In the genomic region with DNA sequence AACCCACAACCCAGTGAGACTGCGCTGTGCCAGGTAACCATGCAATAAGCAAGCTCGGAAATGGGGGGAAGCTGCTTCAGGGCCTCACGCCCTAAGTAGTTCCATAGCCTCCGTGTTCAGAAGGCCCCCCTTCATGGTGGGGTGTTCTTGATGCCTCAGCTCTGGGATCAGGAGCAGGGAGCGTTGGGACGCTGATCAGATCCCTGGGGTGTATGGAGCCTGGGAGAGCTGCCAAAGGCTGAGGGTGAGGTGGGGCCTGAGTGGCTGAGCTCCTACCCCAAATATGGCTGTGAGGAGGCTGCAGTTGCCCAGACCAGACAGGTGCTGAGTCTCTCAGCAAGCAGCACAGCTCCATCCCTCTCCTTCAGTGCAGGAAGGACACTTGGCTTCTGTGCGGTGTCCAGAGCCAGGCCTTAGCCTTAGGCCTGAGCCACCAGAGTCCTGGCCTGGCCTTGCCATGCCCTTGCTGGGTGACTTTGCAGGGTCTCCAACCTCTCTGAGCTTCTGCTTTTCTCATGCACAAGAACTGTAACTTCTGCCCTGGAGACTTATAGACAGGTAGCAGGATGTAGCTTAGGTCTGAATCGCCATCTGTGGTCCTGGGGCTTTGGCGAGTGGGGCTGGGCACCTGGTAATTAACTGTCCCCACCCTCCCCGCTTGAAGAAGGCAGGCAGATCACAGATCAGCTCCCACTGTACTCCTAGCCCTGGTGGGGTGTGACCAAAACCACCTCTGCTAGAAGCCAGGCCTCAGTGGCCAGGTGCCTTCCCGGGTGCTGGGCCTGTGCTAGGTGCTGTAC, we compare ENCODE assay signal across 1 cellular context.
A peak's percentile ranks its signal among the peaks of the same experiment; 100 is the strongest.
TF ChIP-seq lines count a peak whose summit lies in the region.

No MANE protein-coding gene starts in this region.

TF ChIP-seq in HepG2, 621 proteins besides CTCF, POLR2A, EP300 and RAD21:
- TF ChIP-seq ZNF768 (CRISPR knock-in tag; IDR thresholded peaks at IDR 0.05) = peak; percentile 95
- TF ChIP-seq HNRNPH1 (optimal IDR thresholded peaks at IDR 0.05; ENCODE audit: low read depth, low read length) = no peak
